Comparison of ENCODE assay signal across 12 cellular contexts in genomic region chr7:98288064-98288823, GRCh38. TPM values are rescaled to one million over a fixed set of nuclear protein-coding genes. Genes with fewer than 3 reads are reported as not detected.
DNase-seq lines count a peak whose midpoint lies in the region; ATAC-seq, FAIRE-seq and TF ChIP-seq lines count a peak whose summit lies in the region.
"Had no signal": no experiment of that assay in that cellular context is flagged by ENCODE, and none has a peak within 500 bp of the region (broad histone marks: within the 10 kb centered on the region; RNA-seq: fewer than 3 reads in every experiment).

No MANE protein-coding gene starts in this region.

- DNase-seq in activated T-cell treated with anti-CD3 and anti-CD28 coated beads, Interleukin-2, amount 50 U/mL, for 72 hours: no peak
- no peak for DNase-seq in activated T-cell treated with anti-CD3 and anti-CD28 coated beads, Interleukin-2, amount 50 U/mL, for 1 hour
- DNase-seq in kidney (peak; percentile 66), spleen (no peak), nucleus accumbens (lab: John Stamatoyannopoulos, UW) (no peak), BE2C (no peak)
- DNase-seq in activated CD4-positive, CD25-positive, alpha-beta regulatory T cell (lab: John Stamatoyannopoulos, UW): no peak
- DNase-seq: OCI-M1 had no signal

- H3K36me3 ChIP-seq in kidney (ENCODE audit: control insufficient read depth in 1 of 2, insufficient read depth in 2 of 2, low read length in 2 of 2) (peaks cover 5 to 24% of the 10 kb centered on the region in 2 donors), spleen (peaks cover 0 to 94% (median 29%) of the 10 kb centered on the region in 6 donors), BE2C (no peaks in the 10 kb centered on the region)

- H3K9me3 ChIP-seq in kidney (ENCODE audit: control insufficient read depth in 1 of 2, low read length in 2 of 2) (no peaks in the 10 kb centered on the region), spleen (no peaks in the 10 kb centered on the region), BE2C (no peaks in the 10 kb centered on the region)

- TF ChIP-seq CTCF in VCaP (conservative IDR thresholded peaks at IDR 0.05) (no peak), kidney (IDR thresholded peaks at IDR 0.05; ENCODE audit: borderline replicate concordance, extremely low read depth, insufficient read depth) (no peak), spleen (IDR thresholded peaks at IDR 0.05 in 8 of 11, conservative IDR thresholded peaks at IDR 0.05 in 3 of 11) (no peak), BE2C (IDR thresholded peaks at IDR 0.05; ENCODE audit: low read depth, low read length) (no peak)

- no peaks in the 10 kb centered on the region for H3K27me3 Mint-ChIP-seq in activated T-cell treated with anti-CD3 and anti-CD28 coated beads, Interleukin-2, amount 50 U/mL, for 72 hours (ENCODE audit: low read depth)

- peaks cover 0 to 3% of the 10 kb centered on the region in 2 donors for H3K36me3 Mint-ChIP-seq in activated T-cell treated with anti-CD3 and anti-CD28 coated beads, Interleukin-2, amount 50 U/mL, for 72 hours (ENCODE audit: insufficient read depth in 2 of 2)
- H3K36me3 Mint-ChIP-seq: activated naive CD4-positive, alpha-beta T cell treated with anti-CD3 and anti-CD28 coated beads, Interleukin-2, amount 50 U/mL, for 72 hours had no signal

- H3K4me3 ChIP-seq in kidney (ENCODE audit: low read length in 2 of 2) (no peak overlapping the region), spleen (peak overlapping the region in 2 of 8 donors; percentile 7 to 79), BE2C (ENCODE audit: low read depth, low read length) (no peak overlapping the region)

- peak overlapping the region; percentile 97 for H3K27ac ChIP-seq in VCaP
- H3K27ac ChIP-seq in kidney (ENCODE audit: low read depth in 2 of 2, low read length in 2 of 2): peak overlapping the region in 1 of 2 donors; percentile 65
- H3K27ac ChIP-seq in spleen: peak overlapping the region in 6 of 8 donors; percentile 91 to 98 (median 96)
- H3K27ac ChIP-seq: HL-60 had no signal

- no peak overlapping the region for H3K9ac ChIP-seq in kidney (ENCODE audit: low read length in 2 of 2)

- no peak overlapping the region for H3K4me3 Mint-ChIP-seq in activated T-cell treated with anti-CD3 and anti-CD28 coated beads, Interleukin-2, amount 50 U/mL, for 72 hours
- H3K4me3 Mint-ChIP-seq: T-helper 2 cell treated with Interferon-gamma antibody and Interleukin-4, amounts not matched to agents 5 μg/mL and 100 μg/mL, for 36 hours had no signal

- ATAC-seq in activated T-cell treated with anti-CD3 and anti-CD28 coated beads, Interleukin-2, amount 50 U/mL, for 72 hours (replicated peaks in 1 of 2): no peak
- ATAC-seq: activated naive CD4-positive, alpha-beta T cell treated with anti-CD3 and anti-CD28 coated beads, Interleukin-2, amount 50 U/mL, for 72 hours had no signal

- peaks cover 34 to 53% of the 10 kb centered on the region in 2 donors for H3K4me1 ChIP-seq in kidney (ENCODE audit: control insufficient read depth in 1 of 2, insufficient read depth in 1 of 2, low read depth in 1 of 2, low read length in 2 of 2)
- peaks cover 45 to 82% (median 66%) of the 10 kb centered on the region in 6 donors for H3K4me1 ChIP-seq in spleen
- peaks cover 7% of the 10 kb centered on the region for H3K4me1 ChIP-seq in BE2C

- H3K9me3 Mint-ChIP-seq in activated T-cell treated with anti-CD3 and anti-CD28 coated beads, Interleukin-2, amount 50 U/mL, for 72 hours: no peaks in the 10 kb centered on the region
- H3K9me3 Mint-ChIP-seq: activated naive CD4-positive, alpha-beta T cell treated with anti-CD3 and anti-CD28 coated beads, Interleukin-2, amount 50 U/mL, for 72 hours; T-helper 2 cell treated with Interferon-gamma antibody and Interleukin-4, amounts not matched to agents 5 μg/mL and 100 μg/mL, for 36 hours had no signal

- WGBS in spleen, 5 donors: 44 to 63% (median 49%) methylated on average over 5 to 12 of the region's 12 CpGs

- H3K27ac Mint-ChIP-seq in activated T-cell treated with anti-CD3 and anti-CD28 coated beads, Interleukin-2, amount 50 U/mL, for 72 hours: peak overlapping the region; percentile 40
- H3K27ac Mint-ChIP-seq: T-helper 2 cell treated with Interferon-gamma antibody and Interleukin-4, amounts not matched to agents 5 μg/mL and 100 μg/mL, for 36 hours had no signal

- intact Hi-C loops in kidney (cut with DNase I): no loop called here
- intact Hi-C loops in spleen (cut with DNase I; ENCODE audit: low total_unique reads): no loop called here

- FAIRE-seq in kidney (lab: Jason Lieb, UNC): no peak

- no peaks in the 10 kb centered on the region for H3K27me3 ChIP-seq in spleen (replicated peaks in 1 of 7)
- no peaks in the 10 kb centered on the region for H3K27me3 ChIP-seq in BE2C

- TF ChIP-seq POLR2A in spleen (IDR thresholded peaks at IDR 0.05): no peak

- peaks cover 15% of the 10 kb centered on the region for H3K4me1 Mint-ChIP-seq in activated T-cell treated with anti-CD3 and anti-CD28 coated beads, Interleukin-2, amount 50 U/mL, for 72 hours (ENCODE audit: low read depth)

RNA-seq across cellular contexts. Expression of gene BRI3, which starts 6.8 kb away (rescaled TPM):
- 10 to 100 TPM; 84.2 to 90.0 TPM for total RNA-seq in activated T-cell treated with anti-CD3 and anti-CD28 coated beads, Interleukin-2, amount 50 U/mL, for 72 hours
- total RNA-seq in kidney (192 TPM), spleen (100 to 1,000 TPM in 4 of 7 donors, 10 to 100 TPM in 3; 59.3 to 264 (median 191) TPM)
- polyA plus RNA-seq in kidney (ENCODE audit: insufficient read depth, low read depth, low replicate concordance) (240 TPM), spleen (100 to 1,000 TPM in 2 of 3 donors, 10 to 100 TPM in 1; 100.0 to 229 (median 164) TPM)
- 316 TPM for polyA plus RNA-seq in BE2C (2012; ENCODE audit: insufficient read depth, insufficient read length, low read depth)

RNA-seq across cellular contexts. Expression of gene TECPR1, which starts 36.2 kb away (rescaled TPM):
- 10 to 100 TPM; 40.7 to 53.0 TPM for total RNA-seq in activated T-cell treated with anti-CD3 and anti-CD28 coated beads, Interleukin-2, amount 50 U/mL, for 72 hours
- total RNA-seq in kidney: 39.5 TPM
- 5.1 TPM for polyA plus RNA-seq in kidney (ENCODE audit: insufficient read depth, low read depth, low replicate concordance)
- total RNA-seq in spleen: 10 to 100 TPM; 19.0 to 86.4 (median 46.1) TPM
- 10 to 100 TPM in 2 of 3 donors, 1 to 10 TPM in 1; 8.4 to 26.1 (median 14.3) TPM for polyA plus RNA-seq in spleen
- 32.9 TPM for polyA plus RNA-seq in BE2C (2012; ENCODE audit: insufficient read depth, insufficient read length, low read depth)
